Comparison of ENCODE assay signal across 30 cellular contexts in the genomic region with DNA sequence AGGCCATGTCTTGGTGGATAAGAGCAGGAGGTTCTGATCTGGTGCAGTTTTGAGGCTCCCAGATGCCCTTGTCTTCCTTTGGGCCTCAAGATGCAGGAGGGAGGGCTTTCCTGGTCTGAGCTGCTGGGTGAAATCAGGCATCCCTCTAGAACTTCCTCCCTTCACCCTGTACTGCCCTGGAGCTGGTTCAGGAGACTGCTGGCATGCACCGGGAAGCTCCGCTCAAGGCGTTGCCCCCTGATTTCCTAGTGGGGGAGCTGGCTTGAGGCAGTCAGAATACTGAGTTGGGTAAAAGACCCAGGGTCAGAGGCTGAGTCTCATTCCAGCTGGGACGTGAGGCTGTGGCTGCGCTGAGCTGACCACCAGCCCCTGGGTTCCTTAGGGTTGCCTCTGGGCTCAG. TPM values are rescaled to one million over a fixed set of nuclear protein-coding genes. Genes with fewer than 3 reads are reported as not detected.
"Had no signal": no experiment of that assay in that cellular context is flagged by ENCODE, and none has a peak within 500 bp of the region (broad histone marks: within the 10 kb centered on the region; RNA-seq: fewer than 3 reads in every experiment).

No MANE protein-coding gene starts in this region.

- DNase-seq: heart right ventricle; islet precursor cell; left cardiac atrium; mesendoderm; naive B cell; natural killer cell; nephron progenitor cell; occipital lobe; retina; right cardiac atrium; sigmoid colon; small intestine; stimulated activated CD4-positive, alpha-beta T cell treated with anti-CD3 and anti-CD28 coated beads, Interleukin-1b, Interleukin-23, amount 100 ng/mL, for 48 hours; stimulated activated CD4-positive, alpha-beta T cell treated with anti-CD3 and anti-CD28 coated beads, Interleukin-2, amount 100 ng/mL, for 48 hours; stimulated activated naive B cell treated with anti-CD40 and anti-IgM and Interleukin-4, amounts not matched to agents 10 μg/mL and 1 μg/mL and 100 μg/mL, for 72 hours; stimulated activated naive CD8-positive, alpha-beta T cell treated with anti-CD3 and anti-CD28 coated beads, Interleukin-15, Interleukin-2, amounts not matched to agents 100 U/mL and 50 U/mL, for 24 hours; stomach; tibial artery; upper lobe of left lung had no signal

- H3K27ac ChIP-seq: heart right ventricle, hepatocyte, neural progenitor cell, neutrophil, parathyroid adenoma, sigmoid colon, stomach, suprapubic skin, thoracic aorta, tibial artery, upper lobe of left lung, vagina had no signal

- ATAC-seq: heart right ventricle; left cardiac atrium; left lobe of liver; natural killer cell; right cardiac atrium; stimulated activated naive B cell treated with anti-CD40 and anti-IgM and Interleukin-4, amounts not matched to agents 10 μg/mL and 1 μg/mL and 100 μg/mL, for 72 hours; stimulated activated naive CD8-positive, alpha-beta T cell treated with anti-CD3 and anti-CD28 coated beads, Interleukin-15, Interleukin-2, amounts not matched to agents 100 U/mL and 50 U/mL, for 24 hours had no signal

RNA-seq across cellular contexts. Expression of a gene that starts 12.0 kb away (rescaled TPM):
- total RNA-seq: kidney epithelial cell, natural killer cell, osteocyte, pulmonary artery endothelial cell, thoracic aorta had no signal
